1 cellular context compared by ENCODE assay signal in genomic region chr11:59754859-59755700, GRCh38.
TF ChIP-seq lines count a peak whose summit lies in the region.

Gene STX3 (plus strand): TSS chr11:59755376. CDS start chr11:59755606, 230 bp downstream.

TF ChIP-seq in PFSK-1, 5 proteins besides CTCF, POLR2A, EP300 and RAD21 (continued from another document):
- no peak for TF ChIP-seq REST (IDR thresholded peaks at IDR 0.05; ENCODE audit: insufficient read depth in 1 of 2, low read depth in 2 of 2, low read length in 2 of 2)
- TF ChIP-seq SIN3A (IDR thresholded peaks at IDR 0.05; ENCODE audit: borderline replicate concordance, insufficient read depth, low read length), result 0 out of 2 replicates have a peak, but pooled peaks have one; percentile 37
